25 cellular contexts compared by ENCODE assay signal in the genomic region with DNA sequence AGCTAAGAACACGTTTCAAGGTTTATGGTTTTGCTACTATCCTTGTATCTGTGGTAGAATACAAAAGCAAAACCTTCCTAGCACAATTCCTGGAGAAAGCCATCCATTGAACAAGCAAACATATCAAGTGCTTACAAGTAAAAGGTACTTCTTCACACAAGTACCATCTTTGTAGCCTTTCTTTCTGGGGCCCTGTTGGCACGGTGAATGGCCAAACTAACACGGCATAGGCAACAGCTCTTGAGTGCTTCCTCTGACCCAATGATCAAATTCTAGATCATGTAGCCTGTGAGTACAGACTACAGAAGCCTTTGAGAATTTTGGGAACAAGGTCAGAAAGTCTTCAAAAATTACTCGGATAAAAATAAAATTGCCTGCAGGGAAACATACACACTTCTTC. TPM values are rescaled to one million over a fixed set of nuclear protein-coding genes. Genes with fewer than 3 reads are reported as not detected.
DNase-seq lines count a peak whose midpoint lies in the region; ATAC-seq and TF ChIP-seq lines count a peak whose summit lies in the region.
"Had no signal": no experiment of that assay in that cellular context is flagged by ENCODE, and none has a peak within 500 bp of the region (broad histone marks: within the 10 kb centered on the region; RNA-seq: fewer than 3 reads in every experiment).

No MANE protein-coding gene starts in this region.

- DNase-seq in DMS79 treated with DMSO at 0.1 percent for 48 hours (lab: John Stamatoyannopoulos, UW) (peak; percentile 44), ascending aorta (ENCODE audit: low spot score in 2 of 2) (no peak), tibial artery (no peak), SJCRH30 (no peak), left colon (no peak)
- DNase-seq: activated CD4-positive, alpha-beta memory T cell treated with anti-CD3 and anti-CD28 coated beads, Interleukin-2, amount 10 ng/mL, durations not matched to agents 7 days and 5 days; activated CD4-positive, alpha-beta T cell treated with anti-CD3 and anti-CD28 coated beads for 1 hour; activated effector memory CD4-positive, alpha-beta T cell treated with Interleukin-2 at 50 U/mL for 16 hours; anterior cingulate cortex; CD8-positive, alpha-beta memory T cell; effector CD8-positive, alpha-beta T cell; left ventricle myocardium inferior; MM.1S; natural killer cell; NCI-H1436; Right ventricle myocardium superior; stimulated activated naive CD4-positive, alpha-beta T cell had no signal

- H3K9me3 ChIP-seq in ascending aorta (no peaks in the 10 kb centered on the region), muscle layer of colon (ENCODE audit: low read length) (no peaks in the 10 kb centered on the region), tibial artery (no peaks in the 10 kb centered on the region), SJCRH30 (replicated peaks) (no peaks in the 10 kb centered on the region)
- H3K9me3 ChIP-seq: HAP-1, left ventricle myocardium inferior, suprapubic skin had no signal

- peaks cover 5 to 40% of the 10 kb centered on the region in 2 donors for H3K4me1 ChIP-seq in ascending aorta
- H3K4me1 ChIP-seq in muscle layer of colon (ENCODE audit: insufficient read depth, low read length), result peaks cover 42% of the 10 kb centered on the region
- peaks cover 0 to 63% (median 44%) of the 10 kb centered on the region in 4 donors for H3K4me1 ChIP-seq in tibial artery
- no peaks in the 10 kb centered on the region for H3K4me1 ChIP-seq in SJCRH30
- H3K4me1 ChIP-seq: HAP-1 had no signal

- H3K27me3 ChIP-seq in ascending aorta (no peaks in the 10 kb centered on the region), muscle layer of colon (ENCODE audit: control insufficient read depth in 1 of 2, insufficient read depth in 2 of 2, low read length in 2 of 2) (no peaks in the 10 kb centered on the region), tibial artery (no peaks in the 10 kb centered on the region), SJCRH30 (no peaks in the 10 kb centered on the region)
- H3K27me3 ChIP-seq: suprapubic skin had no signal

- H3K36me3 ChIP-seq in ascending aorta (peaks cover 10 to 16% of the 10 kb centered on the region in 2 donors), muscle layer of colon (ENCODE audit: insufficient read depth, low read length) (peaks cover 30% of the 10 kb centered on the region), tibial artery (peaks cover 0 to 44% (median 33%) of the 10 kb centered on the region in 3 donors), SJCRH30 (peaks cover 6% of the 10 kb centered on the region)

- H3K9ac ChIP-seq in muscle layer of colon (ENCODE audit: low read length), result no peak overlapping the region

- ATAC-seq in GM19397 (IDR thresholded peaks at IDR 0.05; ENCODE audit: unreplicated experiment) (no peak), left colon (no peak)
- ATAC-seq: activated naive CD4-positive, alpha-beta T cell treated with anti-CD3 and anti-CD28 coated beads, Interleukin-2, amount 50 U/mL, for 72 hours; GM12878; HepG2; Panc1 had no signal

- TF ChIP-seq CTCF in ascending aorta (IDR thresholded peaks at IDR 0.05) (no peak), tibial artery (IDR thresholded peaks at IDR 0.05) (no peak)

- no peak overlapping the region for H3K4me3 ChIP-seq in ascending aorta
- H3K4me3 ChIP-seq in muscle layer of colon (ENCODE audit: low read depth in 1 of 2, low read length in 2 of 2), result no peak overlapping the region
- H3K4me3 ChIP-seq in tibial artery, result no peak overlapping the region
- H3K4me3 ChIP-seq in SJCRH30, result no peak overlapping the region
- H3K4me3 ChIP-seq: GM12878, HAP-1, left ventricle myocardium inferior, suprapubic skin had no signal

- H3K27ac ChIP-seq in ascending aorta (peak overlapping the region; percentile 79 to 85), muscle layer of colon (ENCODE audit: low read depth, low read length) (peak overlapping the region; percentile 47), tibial artery (peak overlapping the region; percentile 79 to 83), SJCRH30 (no peak overlapping the region)
- H3K27ac ChIP-seq: left ventricle myocardium inferior had no signal

- intact Hi-C loops in ascending aorta (cut with DNase I) (loop anchor here (5.0 to 10.0 kb wide), 2 partner anchors 161 to 349 kb away; partner anchors contain the start of genes MYBBP1A and UBE2G1), tibial artery (cut with DNase I; ENCODE audit: low total_unique reads) (loop anchor here (10.0 kb wide), 1 partner anchor 59 kb away; the partner anchor contains the start of gene ANKFY1), left colon (cut with DNase I, micrococcal nuclease) (no loop called here)

RNA-seq across cellular contexts. Expression of gene ANKFY1, which starts 57.9 kb away (rescaled TPM):
- total RNA-seq in ascending aorta (16.2 TPM), left colon (10 to 100 TPM; 46.4 to 59.6 TPM)
- total RNA-seq in SJCRH30 (2014; rRNA removed; shearing (Covaris generic)), result 16.1 and 18.0 TPM in 2 replicates

Comparison
In these comparisons a context has a peak if more than half of its experiments do, and no peak if none do; other contexts are left out.
1. intact Hi-C loops: an anchor here in ascending aorta (5.0 to 10.0 kb wide) and tibial artery (10.0 kb wide); none called in left colon.